ENCODE assay signal across 1 cellular context in the genomic region with DNA sequence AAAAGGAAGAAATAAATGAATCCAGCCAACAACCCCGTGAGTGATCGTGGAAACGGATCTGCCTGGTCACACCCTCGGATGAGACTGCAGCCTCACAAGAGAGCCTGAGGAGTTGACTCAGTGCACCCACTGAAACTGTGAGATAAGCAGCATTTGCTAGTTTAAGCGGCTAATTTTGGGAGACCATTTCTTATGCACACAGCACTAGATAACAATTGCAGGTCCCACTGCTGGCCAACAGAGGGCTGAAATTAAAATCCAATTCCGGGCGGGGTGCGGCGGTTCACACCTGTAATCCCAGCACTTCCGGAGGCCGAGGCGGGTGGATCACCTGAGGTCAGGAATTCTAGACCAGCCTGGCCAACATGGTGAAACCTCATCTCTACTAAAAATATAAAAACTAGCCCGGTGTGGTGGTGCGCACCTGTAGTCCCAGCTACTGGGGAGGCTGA.
A peak's percentile ranks its signal among the peaks of the same experiment; 100 is the strongest.
TF ChIP-seq lines count a peak whose summit lies in the region.

No MANE protein-coding gene starts in this region.

TF ChIP-seq in K562, 482 proteins besides CTCF, POLR2A, EP300 and RAD21 (continued from another document and continues in another):
- TF ChIP-seq, protein P1, sequence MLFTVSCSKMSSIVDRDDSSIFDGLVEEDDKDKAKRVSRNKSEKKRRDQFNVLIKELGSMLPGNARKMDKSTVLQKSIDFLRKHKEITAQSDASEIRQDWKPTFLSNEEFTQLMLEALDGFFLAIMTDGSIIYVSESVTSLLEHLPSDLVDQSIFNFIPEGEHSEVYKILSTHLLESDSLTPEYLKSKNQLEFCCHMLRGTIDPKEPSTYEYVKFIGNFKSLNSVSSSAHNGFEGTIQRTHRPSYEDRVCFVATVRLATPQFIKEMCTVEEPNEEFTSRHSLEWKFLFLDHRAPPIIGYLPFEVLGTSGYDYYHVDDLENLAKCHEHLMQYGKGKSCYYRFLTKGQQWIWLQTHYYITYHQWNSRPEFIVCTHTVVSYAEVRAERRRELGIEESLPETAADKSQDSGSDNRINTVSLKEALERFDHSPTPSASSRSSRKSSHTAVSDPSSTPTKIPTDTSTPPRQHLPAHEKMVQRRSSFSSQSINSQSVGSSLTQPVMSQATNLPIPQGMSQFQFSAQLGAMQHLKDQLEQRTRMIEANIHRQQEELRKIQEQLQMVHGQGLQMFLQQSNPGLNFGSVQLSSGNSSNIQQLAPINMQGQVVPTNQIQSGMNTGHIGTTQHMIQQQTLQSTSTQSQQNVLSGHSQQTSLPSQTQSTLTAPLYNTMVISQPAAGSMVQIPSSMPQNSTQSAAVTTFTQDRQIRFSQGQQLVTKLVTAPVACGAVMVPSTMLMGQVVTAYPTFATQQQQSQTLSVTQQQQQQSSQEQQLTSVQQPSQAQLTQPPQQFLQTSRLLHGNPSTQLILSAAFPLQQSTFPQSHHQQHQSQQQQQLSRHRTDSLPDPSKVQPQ (CRISPR knock-in tag; IDR thresholded peaks at IDR 0.05; ENCODE audit: borderline replicate concordance): no peak
- TF ChIP-seq FOS (IDR thresholded peaks at IDR 0.05; ENCODE audit: extremely low read depth, insufficient read length) (no peak), ADNP (tag; IDR thresholded peaks at IDR 0.05) (0 out of 2 replicates have a peak, but pooled peaks have one; percentile 32), TCF3 (CRISPR knock-in tag; IDR thresholded peaks at IDR 0.05) (peak; percentile 77), CREB1 (IDR thresholded peaks at IDR 0.05) (0 out of 2 replicates have a peak, but pooled peaks have one; percentile 10), CREB1 (CRISPR knock-in tag; IDR thresholded peaks at IDR 0.05) (no peak), ZKSCAN3 (CRISPR knock-in tag; IDR thresholded peaks at IDR 0.05) (no peak), KLF10 (CRISPR knock-in tag; IDR thresholded peaks at IDR 0.05) (no peak), CC2D1A (IDR thresholded peaks at IDR 0.05) (no peak; the same call in 1 of the 2 replicates), TSC22D4 (tag; IDR thresholded peaks at IDR 0.05) (no peak), SPI1 (IDR thresholded peaks at IDR 0.05; ENCODE audit: borderline replicate concordance, low read depth, low read length) (no peak), PTRF (tag; IDR thresholded peaks at IDR 0.05) (no peak), MAFK (IDR thresholded peaks at IDR 0.05; ENCODE audit: low read length) (no peak), ZBED1 (IDR thresholded peaks at IDR 0.05) (no peak), RFX5 (IDR thresholded peaks at IDR 0.05; ENCODE audit: low read depth, low read length) (no peak), GATA2 (CRISPR knock-in tag; IDR thresholded peaks at IDR 0.05) (peak; percentile 51; the same call in 1 of the 2 replicates), ZNF282 (CRISPR knock-in tag; IDR thresholded peaks at IDR 0.05) (no peak), CREM (IDR thresholded peaks at IDR 0.05; ENCODE audit: low read depth) (no peak), NCOR1 (IDR thresholded peaks at IDR 0.05) (peak; percentile 33; the same call in 1 of the 2 replicates), SMARCC2 (IDR thresholded peaks at IDR 0.05; ENCODE audit: low read depth) (peak; percentile 38; the same call in 1 of the 2 replicates), ZFP1 (CRISPR knock-in tag; IDR thresholded peaks at IDR 0.05) (no peak), ELF1 (tag; IDR thresholded peaks at IDR 0.05) (no peak), ZNF77 (CRISPR knock-in tag; IDR thresholded peaks at IDR 0.05) (no peak), NONO (IDR thresholded peaks at IDR 0.05; ENCODE audit: low read depth in 2 of 2, low read length in 1 of 2) (no peak), ZNF217 (CRISPR knock-in tag; IDR thresholded peaks at IDR 0.05) (no peak), KLF6 (CRISPR knock-in tag; IDR thresholded peaks at IDR 0.05; ENCODE audit: borderline replicate concordance) (no peak), ETV6 (IDR thresholded peaks at IDR 0.05; ENCODE audit: borderline replicate concordance in 1 of 2, low read depth in 2 of 2, low read length in 1 of 2) (no peak), ETV6 (CRISPR knock-in tag; IDR thresholded peaks at IDR 0.05; ENCODE audit: borderline replicate concordance) (no peak), HEY1 (CRISPR knock-in tag; IDR thresholded peaks at IDR 0.05; ENCODE audit: borderline replicate concordance) (no peak), MEIS2 (IDR thresholded peaks at IDR 0.05; ENCODE audit: partially characterized antibody) (no peak), HDAC3 (IDR thresholded peaks at IDR 0.05; ENCODE audit: borderline replicate concordance, partially characterized antibody) (no peak), TAF15 (IDR thresholded peaks at IDR 0.05; ENCODE audit: low read depth, low read length) (no peak), STAT5B (CRISPR knock-in tag; IDR thresholded peaks at IDR 0.05) (no peak), MECOM (CRISPR knock-in tag; IDR thresholded peaks at IDR 0.05) (no peak), MTA3 (IDR thresholded peaks at IDR 0.05; ENCODE audit: borderline replicate concordance) (peak; percentile 73; the same call in 1 of the 2 replicates), SIX5 (IDR thresholded peaks at IDR 0.05; ENCODE audit: borderline replicate concordance in 1 of 2, insufficient read depth in 1 of 2, low read depth in 1 of 2, low read length in 2 of 2) (no peak)
- TF ChIP-seq, protein P2, sequence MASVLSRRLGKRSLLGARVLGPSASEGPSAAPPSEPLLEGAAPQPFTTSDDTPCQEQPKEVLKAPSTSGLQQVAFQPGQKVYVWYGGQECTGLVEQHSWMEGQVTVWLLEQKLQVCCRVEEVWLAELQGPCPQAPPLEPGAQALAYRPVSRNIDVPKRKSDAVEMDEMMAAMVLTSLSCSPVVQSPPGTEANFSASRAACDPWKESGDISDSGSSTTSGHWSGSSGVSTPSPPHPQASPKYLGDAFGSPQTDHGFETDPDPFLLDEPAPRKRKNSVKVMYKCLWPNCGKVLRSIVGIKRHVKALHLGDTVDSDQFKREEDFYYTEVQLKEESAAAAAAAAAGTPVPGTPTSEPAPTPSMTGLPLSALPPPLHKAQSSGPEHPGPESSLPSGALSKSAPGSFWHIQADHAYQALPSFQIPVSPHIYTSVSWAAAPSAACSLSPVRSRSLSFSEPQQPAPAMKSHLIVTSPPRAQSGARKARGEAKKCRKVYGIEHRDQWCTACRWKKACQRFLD (CRISPR knock-in tag; IDR thresholded peaks at IDR 0.05): no peak
- TF ChIP-seq, protein P3, sequence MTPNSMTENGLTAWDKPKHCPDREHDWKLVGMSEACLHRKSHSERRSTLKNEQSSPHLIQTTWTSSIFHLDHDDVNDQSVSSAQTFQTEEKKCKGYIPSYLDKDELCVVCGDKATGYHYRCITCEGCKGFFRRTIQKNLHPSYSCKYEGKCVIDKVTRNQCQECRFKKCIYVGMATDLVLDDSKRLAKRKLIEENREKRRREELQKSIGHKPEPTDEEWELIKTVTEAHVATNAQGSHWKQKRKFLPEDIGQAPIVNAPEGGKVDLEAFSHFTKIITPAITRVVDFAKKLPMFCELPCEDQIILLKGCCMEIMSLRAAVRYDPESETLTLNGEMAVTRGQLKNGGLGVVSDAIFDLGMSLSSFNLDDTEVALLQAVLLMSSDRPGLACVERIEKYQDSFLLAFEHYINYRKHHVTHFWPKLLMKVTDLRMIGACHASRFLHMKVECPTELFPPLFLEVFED (CRISPR knock-in tag; conservative IDR thresholded peaks at IDR 0.05): no peak
- TF ChIP-seq, protein P4, sequence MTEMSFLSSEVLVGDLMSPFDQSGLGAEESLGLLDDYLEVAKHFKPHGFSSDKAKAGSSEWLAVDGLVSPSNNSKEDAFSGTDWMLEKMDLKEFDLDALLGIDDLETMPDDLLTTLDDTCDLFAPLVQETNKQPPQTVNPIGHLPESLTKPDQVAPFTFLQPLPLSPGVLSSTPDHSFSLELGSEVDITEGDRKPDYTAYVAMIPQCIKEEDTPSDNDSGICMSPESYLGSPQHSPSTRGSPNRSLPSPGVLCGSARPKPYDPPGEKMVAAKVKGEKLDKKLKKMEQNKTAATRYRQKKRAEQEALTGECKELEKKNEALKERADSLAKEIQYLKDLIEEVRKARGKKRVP (CRISPR knock-in tag; IDR thresholded peaks at IDR 0.05): no peak
- TF ChIP-seq, protein P5, sequence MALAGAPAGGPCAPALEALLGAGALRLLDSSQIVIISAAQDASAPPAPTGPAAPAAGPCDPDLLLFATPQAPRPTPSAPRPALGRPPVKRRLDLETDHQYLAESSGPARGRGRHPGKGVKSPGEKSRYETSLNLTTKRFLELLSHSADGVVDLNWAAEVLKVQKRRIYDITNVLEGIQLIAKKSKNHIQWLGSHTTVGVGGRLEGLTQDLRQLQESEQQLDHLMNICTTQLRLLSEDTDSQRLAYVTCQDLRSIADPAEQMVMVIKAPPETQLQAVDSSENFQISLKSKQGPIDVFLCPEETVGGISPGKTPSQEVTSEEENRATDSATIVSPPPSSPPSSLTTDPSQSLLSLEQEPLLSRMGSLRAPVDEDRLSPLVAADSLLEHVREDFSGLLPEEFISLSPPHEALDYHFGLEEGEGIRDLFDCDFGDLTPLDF (CRISPR knock-in tag; IDR thresholded peaks at IDR 0.05): no peak
- TF ChIP-seq, protein P6, sequence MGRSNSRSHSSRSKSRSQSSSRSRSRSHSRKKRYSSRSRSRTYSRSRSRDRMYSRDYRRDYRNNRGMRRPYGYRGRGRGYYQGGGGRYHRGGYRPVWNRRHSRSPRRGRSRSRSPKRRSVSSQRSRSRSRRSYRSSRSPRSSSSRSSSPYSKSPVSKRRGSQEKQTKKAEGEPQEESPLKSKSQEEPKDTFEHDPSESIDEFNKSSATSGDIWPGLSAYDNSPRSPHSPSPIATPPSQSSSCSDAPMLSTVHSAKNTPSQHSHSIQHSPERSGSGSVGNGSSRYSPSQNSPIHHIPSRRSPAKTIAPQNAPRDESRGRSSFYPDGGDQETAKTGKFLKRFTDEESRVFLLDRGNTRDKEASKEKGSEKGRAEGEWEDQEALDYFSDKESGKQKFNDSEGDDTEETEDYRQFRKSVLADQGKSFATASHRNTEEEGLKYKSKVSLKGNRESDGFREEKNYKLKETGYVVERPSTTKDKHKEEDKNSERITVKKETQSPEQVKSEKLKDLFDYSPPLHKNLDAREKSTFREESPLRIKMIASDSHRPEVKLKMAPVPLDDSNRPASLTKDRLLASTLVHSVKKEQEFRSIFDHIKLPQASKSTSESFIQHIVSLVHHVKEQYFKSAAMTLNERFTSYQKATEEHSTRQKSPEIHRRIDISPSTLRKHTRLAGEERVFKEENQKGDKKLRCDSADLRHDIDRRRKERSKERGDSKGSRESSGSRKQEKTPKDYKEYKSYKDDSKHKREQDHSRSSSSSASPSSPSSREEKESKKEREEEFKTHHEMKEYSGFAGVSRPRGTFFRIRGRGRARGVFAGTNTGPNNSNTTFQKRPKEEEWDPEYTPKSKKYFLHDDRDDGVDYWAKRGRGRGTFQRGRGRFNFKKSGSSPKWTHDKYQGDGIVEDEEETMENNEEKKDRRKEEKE (IDR thresholded peaks at IDR 0.05; ENCODE audit: borderline replicate concordance in 1 of 2, control insufficient read depth in 1 of 2, low read depth in 2 of 2, low read length in 1 of 2): no peak
- TF ChIP-seq, protein P7, sequence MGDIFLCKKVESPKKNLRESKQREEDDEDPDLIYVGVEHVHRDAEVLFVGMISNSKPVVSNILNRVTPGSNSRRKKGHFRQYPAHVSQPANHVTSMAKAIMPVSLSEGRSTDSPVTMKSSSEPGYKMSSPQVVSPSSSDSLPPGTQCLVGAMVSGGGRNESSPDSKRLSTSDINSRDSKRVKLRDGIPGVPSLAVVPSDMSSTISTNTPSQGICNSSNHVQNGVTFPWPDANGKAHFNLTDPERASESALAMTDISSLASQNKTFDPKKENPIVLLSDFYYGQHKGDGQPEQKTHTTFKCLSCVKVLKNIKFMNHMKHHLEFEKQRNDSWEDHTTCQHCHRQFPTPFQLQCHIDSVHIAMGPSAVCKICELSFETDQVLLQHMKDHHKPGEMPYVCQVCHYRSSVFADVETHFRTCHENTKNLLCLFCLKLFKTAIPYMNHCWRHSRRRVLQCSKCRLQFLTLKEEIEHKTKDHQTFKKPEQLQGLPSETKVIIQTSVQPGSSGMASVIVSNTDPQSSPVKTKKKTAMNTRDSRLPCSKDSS (IDR thresholded peaks at IDR 0.05; ENCODE audit: low read depth, partially characterized antibody): no peak
- TF ChIP-seq, protein P8, sequence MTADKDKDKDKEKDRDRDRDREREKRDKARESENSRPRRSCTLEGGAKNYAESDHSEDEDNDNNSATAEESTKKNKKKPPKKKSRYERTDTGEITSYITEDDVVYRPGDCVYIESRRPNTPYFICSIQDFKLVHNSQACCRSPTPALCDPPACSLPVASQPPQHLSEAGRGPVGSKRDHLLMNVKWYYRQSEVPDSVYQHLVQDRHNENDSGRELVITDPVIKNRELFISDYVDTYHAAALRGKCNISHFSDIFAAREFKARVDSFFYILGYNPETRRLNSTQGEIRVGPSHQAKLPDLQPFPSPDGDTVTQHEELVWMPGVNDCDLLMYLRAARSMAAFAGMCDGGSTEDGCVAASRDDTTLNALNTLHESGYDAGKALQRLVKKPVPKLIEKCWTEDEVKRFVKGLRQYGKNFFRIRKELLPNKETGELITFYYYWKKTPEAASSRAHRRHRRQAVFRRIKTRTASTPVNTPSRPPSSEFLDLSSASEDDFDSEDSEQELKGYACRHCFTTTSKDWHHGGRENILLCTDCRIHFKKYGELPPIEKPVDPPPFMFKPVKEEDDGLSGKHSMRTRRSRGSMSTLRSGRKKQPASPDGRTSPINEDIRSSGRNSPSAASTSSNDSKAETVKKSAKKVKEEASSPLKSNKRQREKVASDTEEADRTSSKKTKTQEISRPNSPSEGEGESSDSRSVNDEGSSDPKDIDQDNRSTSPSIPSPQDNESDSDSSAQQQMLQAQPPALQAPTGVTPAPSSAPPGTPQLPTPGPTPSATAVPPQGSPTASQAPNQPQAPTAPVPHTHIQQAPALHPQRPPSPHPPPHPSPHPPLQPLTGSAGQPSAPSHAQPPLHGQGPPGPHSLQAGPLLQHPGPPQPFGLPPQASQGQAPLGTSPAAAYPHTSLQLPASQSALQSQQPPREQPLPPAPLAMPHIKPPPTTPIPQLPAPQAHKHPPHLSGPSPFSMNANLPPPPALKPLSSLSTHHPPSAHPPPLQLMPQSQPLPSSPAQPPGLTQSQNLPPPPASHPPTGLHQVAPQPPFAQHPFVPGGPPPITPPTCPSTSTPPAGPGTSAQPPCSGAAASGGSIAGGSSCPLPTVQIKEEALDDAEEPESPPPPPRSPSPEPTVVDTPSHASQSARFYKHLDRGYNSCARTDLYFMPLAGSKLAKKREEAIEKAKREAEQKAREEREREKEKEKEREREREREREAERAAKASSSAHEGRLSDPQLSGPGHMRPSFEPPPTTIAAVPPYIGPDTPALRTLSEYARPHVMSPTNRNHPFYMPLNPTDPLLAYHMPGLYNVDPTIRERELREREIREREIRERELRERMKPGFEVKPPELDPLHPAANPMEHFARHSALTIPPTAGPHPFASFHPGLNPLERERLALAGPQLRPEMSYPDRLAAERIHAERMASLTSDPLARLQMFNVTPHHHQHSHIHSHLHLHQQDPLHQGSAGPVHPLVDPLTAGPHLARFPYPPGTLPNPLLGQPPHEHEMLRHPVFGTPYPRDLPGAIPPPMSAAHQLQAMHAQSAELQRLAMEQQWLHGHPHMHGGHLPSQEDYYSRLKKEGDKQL (CRISPR knock-in tag; IDR thresholded peaks at IDR 0.05; ENCODE audit: borderline replicate concordance): no peak
- TF ChIP-seq, protein P9, sequence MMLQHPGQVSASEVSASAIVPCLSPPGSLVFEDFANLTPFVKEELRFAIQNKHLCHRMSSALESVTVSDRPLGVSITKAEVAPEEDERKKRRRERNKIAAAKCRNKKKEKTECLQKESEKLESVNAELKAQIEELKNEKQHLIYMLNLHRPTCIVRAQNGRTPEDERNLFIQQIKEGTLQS (IDR thresholded peaks at IDR 0.05): peak; percentile 27; the same call in 1 of the 2 replicates
- TF ChIP-seq, protein P9 (CRISPR knock-in tag; conservative IDR thresholded peaks at IDR 0.05): no peak
